ENCODE assay signal across 1 cellular context in the genomic region with DNA sequence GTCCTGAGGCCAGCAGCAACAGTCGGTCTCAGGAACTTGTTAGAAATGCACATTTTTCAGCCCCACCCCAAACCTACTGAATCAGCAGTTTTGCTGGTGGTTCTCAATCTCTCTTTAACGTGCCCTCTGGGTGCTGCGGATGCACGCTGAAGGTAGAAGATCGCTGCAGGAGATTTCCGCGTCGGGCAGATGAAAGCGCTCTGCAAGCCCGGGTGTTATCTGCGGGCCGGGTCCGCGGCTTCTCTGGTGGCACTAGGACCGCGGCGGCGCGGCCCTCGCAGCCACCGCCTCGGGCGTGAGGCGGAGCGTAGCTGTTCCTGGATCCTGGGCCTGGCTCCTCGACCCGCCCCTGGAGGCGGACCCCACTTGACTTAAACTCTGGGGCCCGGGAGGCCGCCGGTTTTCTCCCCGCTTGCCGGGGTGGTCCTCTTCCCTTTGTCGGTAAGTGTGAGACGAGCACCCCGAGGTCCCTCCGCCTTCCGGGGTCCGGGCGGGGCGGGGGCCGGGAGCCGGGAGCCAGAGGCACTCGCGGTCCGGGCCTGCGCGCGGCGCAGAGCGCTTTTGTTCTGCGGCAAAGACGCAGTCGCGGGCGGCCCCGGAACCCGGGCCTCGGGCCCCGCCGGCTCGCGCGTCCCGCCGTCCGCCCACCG.
TF ChIP-seq lines count a peak whose summit lies in the region.

A gene with protein sequence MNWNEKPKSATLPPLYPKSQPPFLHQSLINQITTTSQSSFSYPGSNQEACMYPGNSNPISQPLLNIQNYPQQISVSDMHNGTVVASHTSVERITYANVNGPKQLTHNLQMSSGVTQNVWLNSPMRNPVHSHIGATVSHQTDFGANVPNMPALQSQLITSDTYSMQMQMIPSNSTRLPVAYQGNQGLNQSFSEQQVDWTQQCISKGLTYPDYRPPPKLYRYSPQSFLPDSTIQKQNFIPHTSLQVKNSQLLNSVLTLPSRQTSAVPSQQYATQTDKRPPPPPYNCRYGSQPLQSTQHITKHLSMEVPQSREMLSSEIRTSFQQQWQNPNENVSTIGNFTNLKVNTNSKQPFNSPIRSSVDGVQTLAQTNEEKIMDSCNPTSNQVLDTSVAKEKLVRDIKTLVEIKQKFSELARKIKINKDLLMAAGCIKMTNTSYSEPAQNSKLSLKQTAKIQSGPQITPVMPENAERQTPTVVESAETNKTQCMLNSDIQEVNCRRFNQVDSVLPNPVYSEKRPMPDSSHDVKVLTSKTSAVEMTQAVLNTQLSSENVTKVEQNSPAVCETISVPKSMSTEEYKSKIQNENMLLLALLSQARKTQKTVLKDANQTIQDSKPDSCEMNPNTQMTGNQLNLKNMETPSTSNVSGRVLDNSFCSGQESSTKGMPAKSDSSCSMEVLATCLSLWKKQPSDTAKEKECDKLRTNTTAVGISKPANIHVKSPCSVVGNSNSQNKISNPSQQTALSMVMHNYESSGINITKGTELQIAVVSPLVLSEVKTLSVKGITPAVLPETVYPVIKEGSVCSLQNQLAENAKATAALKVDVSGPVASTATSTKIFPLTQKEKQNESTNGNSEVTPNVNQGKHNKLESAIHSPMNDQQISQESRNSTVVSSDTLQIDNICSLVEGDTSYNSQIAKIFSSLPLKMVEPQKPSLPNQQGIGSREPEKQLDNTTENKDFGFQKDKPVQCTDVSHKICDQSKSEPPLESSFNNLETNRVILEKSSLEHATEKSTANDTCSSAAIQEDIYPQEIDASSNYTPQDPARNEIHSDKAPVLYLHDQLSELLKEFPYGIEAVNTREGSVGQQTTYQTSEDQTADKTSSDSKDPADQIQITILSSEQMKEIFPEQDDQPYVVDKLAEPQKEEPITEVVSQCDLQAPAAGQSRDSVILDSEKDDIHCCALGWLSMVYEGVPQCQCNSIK (N-terminal part only) (plus strand): TSS at position 365 of the 650 bp plus-strand sequence. CDS start 21,541 bp downstream, outside the sequence.

TF ChIP-seq in HepG2, 621 proteins besides CTCF, POLR2A, EP300 and RAD21 (continued from another document and continues in another):
- TF ChIP-seq, protein P1, sequence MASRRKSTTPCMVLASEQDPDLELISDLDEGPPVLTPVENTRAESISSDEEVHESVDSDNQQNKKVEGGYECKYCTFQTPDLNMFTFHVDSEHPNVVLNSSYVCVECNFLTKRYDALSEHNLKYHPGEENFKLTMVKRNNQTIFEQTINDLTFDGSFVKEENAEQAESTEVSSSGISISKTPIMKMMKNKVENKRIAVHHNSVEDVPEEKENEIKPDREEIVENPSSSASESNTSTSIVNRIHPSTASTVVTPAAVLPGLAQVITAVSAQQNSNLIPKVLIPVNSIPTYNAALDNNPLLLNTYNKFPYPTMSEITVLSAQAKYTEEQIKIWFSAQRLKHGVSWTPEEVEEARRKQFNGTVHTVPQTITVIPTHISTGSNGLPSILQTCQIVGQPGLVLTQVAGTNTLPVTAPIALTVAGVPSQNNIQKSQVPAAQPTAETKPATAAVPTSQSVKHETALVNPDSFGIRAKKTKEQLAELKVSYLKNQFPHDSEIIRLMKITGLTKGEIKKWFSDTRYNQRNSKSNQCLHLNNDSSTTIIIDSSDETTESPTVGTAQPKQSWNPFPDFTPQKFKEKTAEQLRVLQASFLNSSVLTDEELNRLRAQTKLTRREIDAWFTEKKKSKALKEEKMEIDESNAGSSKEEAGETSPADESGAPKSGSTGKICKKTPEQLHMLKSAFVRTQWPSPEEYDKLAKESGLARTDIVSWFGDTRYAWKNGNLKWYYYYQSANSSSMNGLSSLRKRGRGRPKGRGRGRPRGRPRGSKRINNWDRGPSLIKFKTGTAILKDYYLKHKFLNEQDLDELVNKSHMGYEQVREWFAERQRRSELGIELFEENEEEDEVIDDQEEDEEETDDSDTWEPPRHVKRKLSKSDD (CRISPR knock-in tag; IDR thresholded peaks at IDR 0.05; ENCODE audit: low read depth): no peak
- peak; percentile 14; the same call in 1 of the 2 replicates for TF ChIP-seq MIXL1 (CRISPR knock-in tag; IDR thresholded peaks at IDR 0.05)
- TF ChIP-seq, protein P2, sequence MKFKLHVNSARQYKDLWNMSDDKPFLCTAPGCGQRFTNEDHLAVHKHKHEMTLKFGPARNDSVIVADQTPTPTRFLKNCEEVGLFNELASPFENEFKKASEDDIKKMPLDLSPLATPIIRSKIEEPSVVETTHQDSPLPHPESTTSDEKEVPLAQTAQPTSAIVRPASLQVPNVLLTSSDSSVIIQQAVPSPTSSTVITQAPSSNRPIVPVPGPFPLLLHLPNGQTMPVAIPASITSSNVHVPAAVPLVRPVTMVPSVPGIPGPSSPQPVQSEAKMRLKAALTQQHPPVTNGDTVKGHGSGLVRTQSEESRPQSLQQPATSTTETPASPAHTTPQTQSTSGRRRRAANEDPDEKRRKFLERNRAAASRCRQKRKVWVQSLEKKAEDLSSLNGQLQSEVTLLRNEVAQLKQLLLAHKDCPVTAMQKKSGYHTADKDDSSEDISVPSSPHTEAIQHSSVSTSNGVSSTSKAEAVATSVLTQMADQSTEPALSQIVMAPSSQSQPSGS (CRISPR knock-in tag; IDR thresholded peaks at IDR 0.05): peak; percentile 49; the same call in 1 of the 2 replicates
- TF ChIP-seq KDM6A (CRISPR knock-in tag; IDR thresholded peaks at IDR 0.05; ENCODE audit: low read depth): no peak
- TF ChIP-seq SMARCC2 (IDR thresholded peaks at IDR 0.05): no peak
- peak; percentile 75 for TF ChIP-seq BCL6 (CRISPR knock-in tag; IDR thresholded peaks at IDR 0.05)
- TF ChIP-seq MED8 (CRISPR knock-in tag; IDR thresholded peaks at IDR 0.05; ENCODE audit: insufficient replicate concordance): no peak
- TF ChIP-seq, protein P3, sequence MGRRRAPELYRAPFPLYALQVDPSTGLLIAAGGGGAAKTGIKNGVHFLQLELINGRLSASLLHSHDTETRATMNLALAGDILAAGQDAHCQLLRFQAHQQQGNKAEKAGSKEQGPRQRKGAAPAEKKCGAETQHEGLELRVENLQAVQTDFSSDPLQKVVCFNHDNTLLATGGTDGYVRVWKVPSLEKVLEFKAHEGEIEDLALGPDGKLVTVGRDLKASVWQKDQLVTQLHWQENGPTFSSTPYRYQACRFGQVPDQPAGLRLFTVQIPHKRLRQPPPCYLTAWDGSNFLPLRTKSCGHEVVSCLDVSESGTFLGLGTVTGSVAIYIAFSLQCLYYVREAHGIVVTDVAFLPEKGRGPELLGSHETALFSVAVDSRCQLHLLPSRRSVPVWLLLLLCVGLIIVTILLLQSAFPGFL (CRISPR knock-in tag; IDR thresholded peaks at IDR 0.05): no peak
- peak; percentile 67; the same call in 1 of the 2 replicates for TF ChIP-seq ZNF605 (CRISPR knock-in tag; IDR thresholded peaks at IDR 0.05)
- TF ChIP-seq ZBTB7B (CRISPR knock-in tag; IDR thresholded peaks at IDR 0.05): peak; percentile 71; the same call in 1 of the 2 replicates
- peak; percentile 81; the same call in 1 of the 2 replicates for TF ChIP-seq KDM2A (CRISPR knock-in tag; IDR thresholded peaks at IDR 0.05; ENCODE audit: borderline replicate concordance, low read depth)
- TF ChIP-seq ZNF781 (CRISPR knock-in tag; IDR thresholded peaks at IDR 0.05; ENCODE audit: borderline replicate concordance, not compliant biosample characterization): peak; percentile 65
- TF ChIP-seq DNMT1 (CRISPR knock-in tag; IDR thresholded peaks at IDR 0.05): no peak
- no peak for TF ChIP-seq ZIK1 (CRISPR knock-in tag; IDR thresholded peaks at IDR 0.05; ENCODE audit: borderline replicate concordance, low read depth)
- no peak for TF ChIP-seq ATAD3A (CRISPR knock-in tag; IDR thresholded peaks at IDR 0.05)
- TF ChIP-seq SNRNP70 (IDR thresholded peaks at IDR 0.05; ENCODE audit: low read depth, low read length): no peak
- no peak for TF ChIP-seq TOPORS (CRISPR knock-in tag; IDR thresholded peaks at IDR 0.05)
- no peak for TF ChIP-seq REXO4 (CRISPR knock-in tag; IDR thresholded peaks at IDR 0.05; ENCODE audit: borderline replicate concordance)
- no peak for TF ChIP-seq BORCS8-MEF2B (CRISPR knock-in tag; IDR thresholded peaks at IDR 0.05)
- TF ChIP-seq KLF13 (CRISPR knock-in tag; IDR thresholded peaks at IDR 0.05): no peak
- TF ChIP-seq SMARCE1 (IDR thresholded peaks at IDR 0.05; ENCODE audit: borderline replicate concordance): no peak
- TF ChIP-seq GABPA (IDR thresholded peaks at IDR 0.05; ENCODE audit: low read depth, low read length): no peak
- no peak for TF ChIP-seq GABPA (CRISPR knock-in tag; IDR thresholded peaks at IDR 0.05; ENCODE audit: low read depth)
- TF ChIP-seq RFXAP (CRISPR knock-in tag; IDR thresholded peaks at IDR 0.05; ENCODE audit: borderline replicate concordance): no peak
- no peak for TF ChIP-seq TEAD2 (CRISPR knock-in tag; IDR thresholded peaks at IDR 0.05)
- no peak for TF ChIP-seq KLF15 (CRISPR knock-in tag; IDR thresholded peaks at IDR 0.05; ENCODE audit: borderline replicate concordance)
- TF ChIP-seq RFX5 (IDR thresholded peaks at IDR 0.05; ENCODE audit: low read depth, low read length): no peak; the same call in 1 of the 2 replicates
- TF ChIP-seq, protein P4, sequence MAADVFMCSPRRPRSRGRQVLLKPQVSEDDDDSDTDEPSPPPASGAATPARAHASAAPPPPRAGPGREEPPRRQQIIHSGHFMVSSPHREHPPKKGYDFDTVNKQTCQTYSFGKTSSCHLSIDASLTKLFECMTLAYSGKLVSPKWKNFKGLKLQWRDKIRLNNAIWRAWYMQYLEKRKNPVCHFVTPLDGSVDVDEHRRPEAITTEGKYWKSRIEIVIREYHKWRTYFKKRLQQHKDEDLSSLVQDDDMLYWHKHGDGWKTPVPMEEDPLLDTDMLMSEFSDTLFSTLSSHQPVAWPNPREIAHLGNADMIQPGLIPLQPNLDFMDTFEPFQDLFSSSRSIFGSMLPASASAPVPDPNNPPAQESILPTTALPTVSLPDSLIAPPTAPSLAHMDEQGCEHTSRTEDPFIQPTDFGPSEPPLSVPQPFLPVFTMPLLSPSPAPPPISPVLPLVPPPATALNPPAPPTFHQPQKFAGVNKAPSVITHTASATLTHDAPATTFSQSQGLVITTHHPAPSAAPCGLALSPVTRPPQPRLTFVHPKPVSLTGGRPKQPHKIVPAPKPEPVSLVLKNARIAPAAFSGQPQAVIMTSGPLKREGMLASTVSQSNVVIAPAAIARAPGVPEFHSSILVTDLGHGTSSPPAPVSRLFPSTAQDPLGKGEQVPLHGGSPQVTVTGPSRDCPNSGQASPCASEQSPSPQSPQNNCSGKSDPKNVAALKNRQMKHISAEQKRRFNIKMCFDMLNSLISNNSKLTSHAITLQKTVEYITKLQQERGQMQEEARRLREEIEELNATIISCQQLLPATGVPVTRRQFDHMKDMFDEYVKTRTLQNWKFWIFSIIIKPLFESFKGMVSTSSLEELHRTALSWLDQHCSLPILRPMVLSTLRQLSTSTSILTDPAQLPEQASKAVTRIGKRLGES (CRISPR knock-in tag; IDR thresholded peaks at IDR 0.05; ENCODE audit: borderline replicate concordance): no peak
- peak; percentile 45; the same call in 1 of the 2 replicates for TF ChIP-seq TOE1 (CRISPR knock-in tag; IDR thresholded peaks at IDR 0.05)
- no peak for TF ChIP-seq ZKSCAN5 (CRISPR knock-in tag; IDR thresholded peaks at IDR 0.05)
- peak; percentile 38 for TF ChIP-seq ISL2 (CRISPR knock-in tag; IDR thresholded peaks at IDR 0.05)
- TF ChIP-seq ZNF251 (CRISPR knock-in tag; IDR thresholded peaks at IDR 0.05): no peak
- TF ChIP-seq, protein P5, sequence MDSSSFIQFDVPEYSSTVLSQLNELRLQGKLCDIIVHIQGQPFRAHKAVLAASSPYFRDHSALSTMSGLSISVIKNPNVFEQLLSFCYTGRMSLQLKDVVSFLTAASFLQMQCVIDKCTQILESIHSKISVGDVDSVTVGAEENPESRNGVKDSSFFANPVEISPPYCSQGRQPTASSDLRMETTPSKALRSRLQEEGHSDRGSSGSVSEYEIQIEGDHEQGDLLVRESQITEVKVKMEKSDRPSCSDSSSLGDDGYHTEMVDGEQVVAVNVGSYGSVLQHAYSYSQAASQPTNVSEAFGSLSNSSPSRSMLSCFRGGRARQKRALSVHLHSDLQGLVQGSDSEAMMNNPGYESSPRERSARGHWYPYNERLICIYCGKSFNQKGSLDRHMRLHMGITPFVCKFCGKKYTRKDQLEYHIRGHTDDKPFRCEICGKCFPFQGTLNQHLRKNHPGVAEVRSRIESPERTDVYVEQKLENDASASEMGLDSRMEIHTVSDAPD (CRISPR knock-in tag; IDR thresholded peaks at IDR 0.05): peak; percentile 51; the same call in 1 of the 2 replicates
- no peak for TF ChIP-seq ZNF773 (CRISPR knock-in tag; IDR thresholded peaks at IDR 0.05; ENCODE audit: borderline replicate concordance)
- TF ChIP-seq, protein P6, sequence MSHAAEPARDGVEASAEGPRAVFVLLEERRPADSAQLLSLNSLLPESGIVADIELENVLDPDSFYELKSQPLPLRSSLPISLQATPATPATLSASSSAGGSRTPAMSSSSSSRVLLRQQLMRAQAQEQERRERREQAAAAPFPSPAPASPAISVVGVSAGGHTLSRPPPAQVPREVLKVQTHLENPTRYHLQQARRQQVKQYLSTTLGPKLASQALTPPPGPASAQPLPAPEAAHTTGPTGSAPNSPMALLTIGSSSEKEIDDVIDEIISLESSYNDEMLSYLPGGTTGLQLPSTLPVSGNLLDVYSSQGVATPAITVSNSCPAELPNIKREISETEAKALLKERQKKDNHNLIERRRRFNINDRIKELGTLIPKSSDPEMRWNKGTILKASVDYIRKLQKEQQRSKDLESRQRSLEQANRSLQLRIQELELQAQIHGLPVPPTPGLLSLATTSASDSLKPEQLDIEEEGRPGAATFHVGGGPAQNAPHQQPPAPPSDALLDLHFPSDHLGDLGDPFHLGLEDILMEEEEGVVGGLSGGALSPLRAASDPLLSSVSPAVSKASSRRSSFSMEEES (CRISPR knock-in tag; IDR thresholded peaks at IDR 0.05): no peak; the same call in 1 of the 2 replicates
- TF ChIP-seq, protein P7, sequence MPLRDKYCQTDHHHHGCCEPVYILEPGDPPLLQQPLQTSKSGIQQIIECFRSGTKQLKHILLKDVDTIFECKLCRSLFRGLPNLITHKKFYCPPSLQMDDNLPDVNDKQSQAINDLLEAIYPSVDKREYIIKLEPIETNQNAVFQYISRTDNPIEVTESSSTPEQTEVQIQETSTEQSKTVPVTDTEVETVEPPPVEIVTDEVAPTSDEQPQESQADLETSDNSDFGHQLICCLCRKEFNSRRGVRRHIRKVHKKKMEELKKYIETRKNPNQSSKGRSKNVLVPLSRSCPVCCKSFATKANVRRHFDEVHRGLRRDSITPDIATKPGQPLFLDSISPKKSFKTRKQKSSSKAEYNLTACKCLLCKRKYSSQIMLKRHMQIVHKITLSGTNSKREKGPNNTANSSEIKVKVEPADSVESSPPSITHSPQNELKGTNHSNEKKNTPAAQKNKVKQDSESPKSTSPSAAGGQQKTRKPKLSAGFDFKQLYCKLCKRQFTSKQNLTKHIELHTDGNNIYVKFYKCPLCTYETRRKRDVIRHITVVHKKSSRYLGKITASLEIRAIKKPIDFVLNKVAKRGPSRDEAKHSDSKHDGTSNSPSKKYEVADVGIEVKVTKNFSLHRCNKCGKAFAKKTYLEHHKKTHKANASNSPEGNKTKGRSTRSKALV (CRISPR knock-in tag; IDR thresholded peaks at IDR 0.05): peak; percentile 84; the same call in 1 of the 2 replicates
- TF ChIP-seq HCFC1 (IDR thresholded peaks at IDR 0.05; ENCODE audit: low read depth, low read length): no peak
- no peak for TF ChIP-seq REL (CRISPR knock-in tag; conservative IDR thresholded peaks at IDR 0.05)
- no peak for TF ChIP-seq ZNF260 (CRISPR knock-in tag; IDR thresholded peaks at IDR 0.05; ENCODE audit: borderline replicate concordance, low read depth)
- no peak for TF ChIP-seq FIP1L1 (IDR thresholded peaks at IDR 0.05; ENCODE audit: borderline replicate concordance, insufficient read depth, low read depth, low read length)
- peak; percentile 86; the same call in 1 of the 2 replicates for TF ChIP-seq KDM3A (CRISPR knock-in tag; IDR thresholded peaks at IDR 0.05; ENCODE audit: low read depth)
- no peak for TF ChIP-seq PRMT3 (CRISPR knock-in tag; IDR thresholded peaks at IDR 0.05; ENCODE audit: borderline replicate concordance, low read depth)
